ENCODE assay signal across 18 cellular contexts in the genomic region with DNA sequence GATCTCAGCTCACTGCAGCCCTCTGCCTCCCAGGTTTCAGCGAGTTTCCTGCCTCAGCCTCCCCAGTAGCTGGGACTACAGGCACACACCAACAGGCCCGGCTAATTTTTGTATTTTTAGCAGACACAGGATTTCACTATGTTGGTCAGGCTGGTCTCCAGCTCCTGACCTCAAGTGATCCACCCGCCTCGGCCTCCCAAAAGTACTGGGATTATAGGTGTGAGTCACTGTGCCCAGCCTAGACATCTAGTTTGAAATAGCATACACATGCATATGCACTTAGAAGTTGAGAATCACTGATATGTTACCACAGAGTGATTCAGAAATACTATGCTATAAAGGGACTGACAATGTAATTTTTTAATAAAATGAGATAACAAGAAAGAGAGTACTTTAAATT.
DNase-seq lines count a peak whose midpoint lies in the region; ATAC-seq and TF ChIP-seq lines count a peak whose summit lies in the region.
"Had no signal": no experiment of that assay in that cellular context is flagged by ENCODE, and none has a peak within 500 bp of the region (broad histone marks: within the 10 kb centered on the region; RNA-seq: fewer than 3 reads in every experiment).

No MANE protein-coding gene starts in this region.

- H3K14ac ChIP-seq in H9 (ENCODE audit: insufficient read depth, low read length): no peak overlapping the region

- no peak overlapping the region for H3K56ac ChIP-seq in H9 (ENCODE audit: insufficient read length, low read depth, low read length)

- no peaks in the 10 kb centered on the region for H3K27me3 ChIP-seq in H9 (ENCODE audit: insufficient read depth, low read length)
- H3K27me3 ChIP-seq: hepatocyte had no signal

- no peaks in the 10 kb centered on the region for H3K9me3 ChIP-seq in H9 (ENCODE audit: control insufficient read depth, low read depth, low read length)

- no peak overlapping the region for H4K5ac ChIP-seq in H9 (ENCODE audit: insufficient read length, low read depth, low read length)

- no peak overlapping the region for H2BK5ac ChIP-seq in H9 (ENCODE audit: insufficient read length, low read length)

- POLR2A ChIA-PET in AG04449 (lab: Yijun Ruan, JAX): no interaction called here

- no peaks in the 10 kb centered on the region for H3K27me3 Mint-ChIP-seq in H9 (ENCODE audit: low read depth)
- H3K27me3 Mint-ChIP-seq: activated CD4-positive, alpha-beta memory T cell treated with anti-CD3 and anti-CD28 coated beads, Interleukin-2, amount 10 ng/mL, durations not matched to agents 7 days and 5 days had no signal

- H3K23ac ChIP-seq in H9 (ENCODE audit: insufficient read length, low read depth, low read length): no peak overlapping the region

- no peak for TF ChIP-seq CTCF in AG04449 (IDR thresholded peaks at IDR 0.05; ENCODE audit: insufficient read depth, low read length, missing control alignments)
- TF ChIP-seq CTCF in H9 (conservative IDR thresholded peaks at IDR 0.05): no peak
- TF ChIP-seq CTCF in GM20000 (IDR thresholded peaks at IDR 0.05; ENCODE audit: extremely low read depth, missing control alignments): no peak

- H3K27ac Mint-ChIP-seq in H9: peak overlapping the region in 2 of 3 experiments; percentile 55 to 75; a peak in 4 of 7 replicates
- H3K27ac Mint-ChIP-seq: activated CD4-positive, alpha-beta memory T cell treated with anti-CD3 and anti-CD28 coated beads, Interleukin-2, amount 10 ng/mL, durations not matched to agents 7 days and 5 days had no signal

- H3K4ac ChIP-seq in H9 (ENCODE audit: low read depth, low read length): no peak overlapping the region

- no peak overlapping the region for H3K9ac ChIP-seq in H9 (ENCODE audit: extremely low read depth, insufficient read length, low read length)

- no peaks in the 10 kb centered on the region for H3K79me2 ChIP-seq in H9 (ENCODE audit: insufficient read depth, low read length)
- H3K79me2 ChIP-seq: hepatocyte had no signal

- no peaks in the 10 kb centered on the region for H4K20me1 ChIP-seq in H9 (ENCODE audit: control insufficient read depth, insufficient read depth, insufficient read length)

- H2AK5ac ChIP-seq in H9 (ENCODE audit: insufficient read length, low read length): no peak overlapping the region

- H3T11ph ChIP-seq in H9 (ENCODE audit: low read length): no peak overlapping the region

- H3K79me1 ChIP-seq in H9 (ENCODE audit: insufficient read depth, low read depth, low read length, poor library complexity, severe bottlenecking): no peaks in the 10 kb centered on the region

- H2BK12ac ChIP-seq in H9 (ENCODE audit: insufficient read length, low read depth, low read length): no peak overlapping the region

- no peak overlapping the region for H2BK20ac ChIP-seq in H9 (ENCODE audit: low read depth, low read length, poor library complexity, severe bottlenecking)

- no peak overlapping the region for H3K4me3 ChIP-seq in AG04449 (ENCODE audit: low read depth, low read length)
- H3K4me3 ChIP-seq: coronary artery, hepatocyte had no signal

- peaks cover 0 to 5% of the 10 kb centered on the region in 2 experiments; a peak in 1 of 4 replicates for H3K4me1 Mint-ChIP-seq in H9
- H3K4me1 Mint-ChIP-seq: activated CD4-positive, alpha-beta memory T cell treated with anti-CD3 and anti-CD28 coated beads, Interleukin-2, amount 10 ng/mL, durations not matched to agents 7 days and 5 days had no signal

- ATAC-seq in HG02798 (IDR thresholded peaks at IDR 0.05; ENCODE audit: poor library complexity, unreplicated experiment): no peak

- H3K18ac ChIP-seq in H9 (ENCODE audit: insufficient read length, low read depth, low read length): no peak overlapping the region

- no peaks in the 10 kb centered on the region for H3K23me2 ChIP-seq in H9 (ENCODE audit: insufficient read length, low read depth, low read length, poor library complexity, severe bottlenecking)

- CTCF ChIA-PET in AG04449 (lab: Yijun Ruan, JAX): no interaction called here

- no peak overlapping the region for H3K4me2 ChIP-seq in H9 (ENCODE audit: insufficient read depth, insufficient read length, low read length)
- H3K4me2 ChIP-seq: hepatocyte had no signal

- H4K8ac ChIP-seq in H9 (replicated peaks; ENCODE audit: insufficient read length, low read depth, low read length): no peak overlapping the region

- H3K36me3 Mint-ChIP-seq in H9 (ENCODE audit: insufficient read depth in 1 of 3, low read depth in 3 of 3): peaks cover 10 to 34% (median 20%) of the 10 kb centered on the region in 3 experiments; a peak in 6 of 7 replicates

- no peaks in the 10 kb centered on the region for H3K4me1 ChIP-seq in H9 (ENCODE audit: insufficient read depth, low read length)

- no peak overlapping the region for H2BK15ac ChIP-seq in H9 (ENCODE audit: low read depth, low read length)

- WGBS in H9 (ENCODE audit: extremely low coverage, insufficient read length, low lambda C conversion rate): no CpG with 5 or more reads among the region's 4 CpGs

- H2BK120ac ChIP-seq in H9 (ENCODE audit: low read depth, low read length, poor library complexity, severe bottlenecking): no peak overlapping the region

- H3K27ac ChIP-seq in H9 (ENCODE audit: insufficient read length, low read depth, low read length): no peak overlapping the region
- H3K27ac ChIP-seq: coronary artery, epithelial cell of prostate, hepatocyte had no signal

- no peak overlapping the region for H2AFZ ChIP-seq in H9 (ENCODE audit: low read length)
- H2AFZ ChIP-seq: hepatocyte had no signal

- H3K9me3 Mint-ChIP-seq in H9: no peaks in the 10 kb centered on the region; a peak in 1 of 5 replicates
- H3K9me3 Mint-ChIP-seq: activated CD4-positive, alpha-beta memory T cell treated with anti-CD3 and anti-CD28 coated beads, Interleukin-2, amount 10 ng/mL, durations not matched to agents 7 days and 5 days had no signal

- DNase-seq in AG04449 (ENCODE audit: low read depth, low spot score) (peak; percentile 40), H9 (no peak), astrocyte of the hippocampus (ENCODE audit: low read depth, low spot score) (peak; percentile 57), hepatic stellate cell (ENCODE audit: low spot score) (peak; percentile 3), GM20000 (ENCODE audit: low spot score) (no peak), NCI-H2171 treated with DMSO at 0.1 percent for 48 hours (lab: John Stamatoyannopoulos, UW) (no peak), NCI-H526 treated with DMSO at 0.1 percent for 48 hours (lab: John Stamatoyannopoulos, UW) (no peak)
- DNase-seq: activated CD4-positive, alpha-beta memory T cell treated with anti-CD3 and anti-CD28 coated beads, Interleukin-2, amount 10 ng/mL, durations not matched to agents 7 days and 5 days; GDM1; kidney glomerular epithelial cell; NCI-H187 treated with DMSO at 0.1 percent for 48 hours; NCI-H510A treated with DMSO at 0.1 percent for 48 hours; stimulated activated CD4-positive, alpha-beta T cell treated with anti-CD3 and anti-CD28 coated beads, Interleukin-12 subunit alpha, Interleukin-12 subunit beta, amount 100 ng/mL, for 4 hours; stimulated activated naive CD4-positive, alpha-beta T cell had no signal

- H4K91ac ChIP-seq in H9 (ENCODE audit: insufficient read length, low read depth, low read length): no peak overlapping the region

- H3K4me3 Mint-ChIP-seq in H9: no peak overlapping the region
- H3K4me3 Mint-ChIP-seq: activated CD4-positive, alpha-beta memory T cell treated with anti-CD3 and anti-CD28 coated beads, Interleukin-2, amount 10 ng/mL, durations not matched to agents 7 days and 5 days had no signal

Comparison
In these comparisons a context has a peak if more than half of its experiments do, and no peak if none do; other contexts are left out.
1. DNase-seq: peak in AG04449 (single experiment), astrocyte of the hippocampus (single experiment) and hepatic stellate cell (single experiment); none in H9 (single experiment), GM20000 (single experiment), NCI-H2171 treated with DMSO at 0.1 percent for 48 hours (single experiment) and NCI-H526 treated with DMSO at 0.1 percent for 48 hours (single experiment).